Comparison of ENCODE assay signal across 21 cellular contexts in the genomic region with DNA sequence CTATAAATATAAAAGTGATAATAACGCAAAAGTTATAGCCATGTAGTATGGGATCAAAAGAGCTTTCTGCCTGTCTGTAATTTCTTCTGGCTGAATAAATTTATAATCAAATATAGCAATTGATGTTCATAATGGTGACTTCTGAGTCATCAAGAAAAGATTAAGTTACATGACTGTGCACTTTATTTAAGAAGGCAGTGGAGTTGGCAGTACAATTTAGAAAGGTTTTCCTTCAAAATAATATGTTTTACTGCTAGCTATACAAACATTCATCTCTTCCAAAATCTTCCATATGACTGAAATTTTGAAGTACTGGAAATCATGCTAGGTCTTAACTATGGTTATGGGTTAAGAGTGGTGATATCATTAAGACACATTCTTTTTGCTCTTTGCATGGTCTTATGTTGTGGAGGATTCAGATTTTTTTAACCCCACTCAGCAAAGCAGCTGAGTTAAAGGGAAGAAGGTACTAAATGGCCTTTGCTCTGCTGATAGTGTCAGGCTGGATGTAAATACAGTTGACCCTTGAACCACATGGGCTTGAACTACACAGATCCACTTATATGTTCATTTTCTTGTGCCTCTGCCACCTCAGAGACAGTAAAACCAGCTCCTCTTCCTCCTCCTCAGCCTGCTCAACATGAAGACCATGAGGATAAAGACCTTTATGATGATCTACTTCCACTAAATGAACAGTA.
A peak's percentile ranks its signal among the peaks of the same experiment; 100 is the strongest.
DNase-seq lines count a peak whose midpoint lies in the region; ATAC-seq lines count a peak whose summit lies in the region.
"Had no signal": no experiment of that assay in that cellular context is flagged by ENCODE, and none has a peak within 500 bp of the region (broad histone marks: within the 10 kb centered on the region; RNA-seq: fewer than 3 reads in every experiment).

No MANE protein-coding gene starts in this region.

- in situ Hi-C loops in Caki2 (cut with HindIII; ENCODE audit: low pct_unique_long_range_greater_than_20kb, low sequenced_read_pairs), result no loop called here

- no peak for ATAC-seq in HG02938 (IDR thresholded peaks at IDR 0.05; ENCODE audit: unreplicated experiment)
- ATAC-seq: naive thymus-derived CD8-positive, alpha-beta T cell had no signal

- peak; percentile 12 for DNase-seq in Caki2 (ENCODE audit: low read depth)
- DNase-seq in OCI-M1 (lab: John Stamatoyannopoulos, UW), result peak; percentile 0
- peak; percentile 34 for DNase-seq in dedifferentiated amniotic fluid mesenchymal stem cell (ENCODE audit: extremely low spot score)
- DNase-seq in myocyte (ENCODE audit: low read depth), result peak; percentile 51
- no peak for DNase-seq in NCI-H1694 treated with DMSO at 0.1 percent for 48 hours (lab: John Stamatoyannopoulos, UW)
- no peak for DNase-seq in NCI-H526 treated with DMSO at 0.1 percent for 48 hours (lab: John Stamatoyannopoulos, UW)
- no peak for DNase-seq in DMS53 (lab: John Stamatoyannopoulos, UW)
- DNase-seq: activated CD4-positive, alpha-beta T cell treated with anti-CD3 and anti-CD28 coated beads, Interleukin-2, amount 50 U/mL, for 1 hour; activated CD8-positive, alpha-beta memory T cell treated with anti-CD3 and anti-CD28 coated beads, Interleukin-2, amount 50 U/mL, for 48 hours; activated gamma-delta T cell treated with Interleukin-2 at 50 U/mL for 16 hours; amygdala; GDM1; naive thymus-derived CD8-positive, alpha-beta T cell; NCI-H1694; NCI-H226; PC-9; SIG-M5; stimulated activated CD4-positive, alpha-beta T cell treated with anti-CD3 and anti-CD28 coated beads, Interleukin-15, amount 100 ng/mL, for 24 hours; substantia nigra; T-helper 1 cell had no signal

Comparison
In these comparisons a context has a peak if more than half of its experiments do, and no peak if none do; other contexts are left out.
1. DNase-seq: peak in Caki2 (single experiment), OCI-M1 (single experiment), dedifferentiated amniotic fluid mesenchymal stem cell (single experiment) and myocyte (single experiment); none in NCI-H1694 treated with DMSO at 0.1 percent for 48 hours (single experiment), NCI-H526 treated with DMSO at 0.1 percent for 48 hours (single experiment) and DMS53 (single experiment).